Comparison of ENCODE assay signal across 12 cellular contexts in the genomic region with DNA sequence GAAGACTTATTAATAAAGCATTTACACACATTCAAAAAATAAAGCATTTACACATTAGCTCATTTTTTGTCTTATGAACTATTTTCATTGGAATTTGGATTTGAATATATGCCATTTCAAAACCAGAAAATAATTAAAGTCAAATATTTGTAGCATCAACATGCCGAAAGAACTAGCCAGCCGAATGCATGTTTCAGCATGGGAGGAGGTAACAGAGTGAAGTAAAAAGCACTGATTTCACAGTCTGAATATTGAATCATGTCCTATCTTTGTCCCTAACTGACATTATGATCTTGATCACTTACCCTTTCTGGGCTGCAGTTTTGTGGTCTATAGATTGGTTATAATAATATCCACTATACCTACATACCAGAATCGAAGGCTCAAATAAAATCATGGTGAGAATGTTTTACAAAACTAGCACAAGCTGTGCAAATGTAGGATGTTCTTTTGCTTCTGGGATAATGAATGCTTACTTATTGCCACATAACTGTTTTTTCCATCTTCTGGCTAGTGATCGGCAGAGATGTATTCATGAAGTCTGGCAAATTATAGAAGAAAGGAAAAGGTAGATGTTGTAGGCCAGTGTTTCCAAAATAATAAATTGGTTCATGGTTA.
DNase-seq lines count a peak whose midpoint lies in the region; ATAC-seq and TF ChIP-seq lines count a peak whose summit lies in the region.
"Had no signal": no experiment of that assay in that cellular context is flagged by ENCODE, and none has a peak within 500 bp of the region (broad histone marks: within the 10 kb centered on the region; RNA-seq: fewer than 3 reads in every experiment).

No MANE protein-coding gene starts in this region.

- H4K20me1 ChIP-seq in IMR-90 (ENCODE audit: insufficient read depth, low read length): no peaks in the 10 kb centered on the region
- no peaks in the 10 kb centered on the region for H4K20me1 ChIP-seq in smooth muscle cell (ENCODE audit: low read depth)

- H2AFZ ChIP-seq in IMR-90 (replicated peaks; ENCODE audit: low read length, poor library complexity) (no peak overlapping the region), smooth muscle cell (ENCODE audit: low read depth) (no peak overlapping the region)

- dilution Hi-C loops in IMR-90 (cut with HindIII; ENCODE audit: low sequenced_read_pairs, unreplicated experiment): no loop called here

- H3K4me1 ChIP-seq in IMR-90 (ENCODE audit: control insufficient read depth, insufficient read depth, low read length): peaks cover 8% of the 10 kb centered on the region
- H3K4me1 ChIP-seq in smooth muscle cell (ENCODE audit: low read depth): peaks cover 24% of the 10 kb centered on the region

- H4K5ac ChIP-seq in IMR-90 (ENCODE audit: low read depth, low read length): no peak overlapping the region

- H3K27me3 ChIP-seq in IMR-90 (ENCODE audit: control insufficient read depth, insufficient read depth, low read length) (no peaks in the 10 kb centered on the region), smooth muscle cell (ENCODE audit: low read depth) (no peaks in the 10 kb centered on the region)

- no peak overlapping the region for H2BK20ac ChIP-seq in IMR-90 (ENCODE audit: low read depth, low read length)

- H3K79me1 ChIP-seq in IMR-90 (ENCODE audit: low read depth in 1 of 2, low read length in 2 of 2): peaks cover 7 to 15% of the 10 kb centered on the region in 2 experiments; a peak in 2 of 4 replicates

- H3K23ac ChIP-seq in IMR-90 (ENCODE audit: low read depth, low read length): no peak overlapping the region

- H3K4me2 ChIP-seq in IMR-90 (ENCODE audit: low read depth, low read length) (no peak overlapping the region), smooth muscle cell (no peak overlapping the region)

- no peak overlapping the region for H2AK9ac ChIP-seq in IMR-90 (replicated peaks; ENCODE audit: low read depth, low read length, poor library complexity)

- no peak overlapping the region for H3K4ac ChIP-seq in IMR-90 (ENCODE audit: low read depth, low read length)

- H3F3A ChIP-seq in smooth muscle cell (ENCODE audit: low read depth): peaks cover 6% of the 10 kb centered on the region

- peak; percentile 63 for DNase-seq in AG20443 (ENCODE audit: low spot score)
- no peak for DNase-seq in IMR-90
- peak; percentile 61 for DNase-seq in fibroblast of gingiva (ENCODE audit: low read depth)
- DNase-seq in smooth muscle cell (lab: John Stamatoyannopoulos, UW; ENCODE audit: unreplicated experiment): no peak
- no peak for DNase-seq in NCI-H82 treated with DMSO at 0.1 percent for 48 hours (lab: John Stamatoyannopoulos, UW; ENCODE audit: unreplicated experiment)
- no peak for DNase-seq in HuH-7 (ENCODE audit: low spot score)
- DNase-seq in amygdala (lab: John Stamatoyannopoulos, UW): no peak
- DNase-seq: activated CD4-positive, alpha-beta T cell treated with anti-CD3 and anti-CD28 coated beads for 36 hours; activated T-cell treated with anti-CD3 and anti-CD28 coated beads, Interleukin-2, amount 50 U/mL, for 24 hours; CD4-positive, alpha-beta memory T cell; T-helper 2 cell had no signal

- H3K27ac ChIP-seq in IMR-90 (ENCODE audit: insufficient read depth, low read length) (no peak overlapping the region; the same call in 1 of the 2 replicates), smooth muscle cell (ENCODE audit: low read depth) (peak overlapping the region; percentile 36)

- POLR2A ChIA-PET in IMR-90 (lab: Charles Lee; ENCODE audit: unreplicated experiment): no interaction called here

- BruUV-seq in IMR-90 (replicated peaks; lab: Mats Ljungman, UMichigan): no TSS peak

- WGBS in IMR-90 (ENCODE audit: extremely low coverage in 2 of 2, insufficient read length in 1 of 2), 2 experiments: no CpG with 5 or more reads among the region's 4 CpGs
- WGBS in smooth muscle cell (ENCODE audit: low lambda C conversion rate): 93% methylated on average over 4 of the region's 4 CpGs

- no peak for TF ChIP-seq POLR2A in IMR-90 (IDR thresholded peaks at IDR 0.05; ENCODE audit: low read depth, low read length)

- intact Hi-C loops in IMR-90 (cut with micrococcal nuclease): no loop called here

- H2BK5ac ChIP-seq in IMR-90 (ENCODE audit: low read depth, low read length, poor library complexity, severe bottlenecking): peak overlapping the region; percentile 35

- in situ Hi-C loops in IMR-90 (cut with MboI; ENCODE audit: low sequenced_read_pairs): no loop called here

- H3K56ac ChIP-seq in IMR-90 (ENCODE audit: extremely low read depth, insufficient read depth, low read length): no peak overlapping the region

- no peak overlapping the region for H3K18ac ChIP-seq in IMR-90 (ENCODE audit: low read depth, low read length)

- H3K9ac ChIP-seq in IMR-90 (ENCODE audit: low read depth, low read length) (no peak overlapping the region), smooth muscle cell (ENCODE audit: low read depth) (no peak overlapping the region)

- no peak overlapping the region for H4K8ac ChIP-seq in IMR-90 (ENCODE audit: low read depth in 2 of 2, low read length in 2 of 2)

- no peak overlapping the region for H4K91ac ChIP-seq in IMR-90 (ENCODE audit: insufficient read depth, low read depth, low read length)

- H3K9me1 ChIP-seq in IMR-90 (ENCODE audit: insufficient read depth, low read length): peaks cover 5% of the 10 kb centered on the region; the same call in 1 of the 2 replicates

- no peak for TF ChIP-seq CTCF in IMR-90 (conservative IDR thresholded peaks at IDR 0.05; ENCODE audit: low read depth, low read length)
- no peak for TF ChIP-seq CTCF in smooth muscle cell (IDR thresholded peaks at IDR 0.05; ENCODE audit: borderline replicate concordance, insufficient read depth, poor library complexity, severe bottlenecking)

- H3K36me3 ChIP-seq in IMR-90 (ENCODE audit: control insufficient read depth, insufficient read depth, low read length) (peaks cover 3% of the 10 kb centered on the region; the same call in 1 of the 2 replicates), smooth muscle cell (ENCODE audit: low read depth) (peaks cover 9% of the 10 kb centered on the region)

- no peak overlapping the region; the same call in 1 of the 2 replicates for H3K14ac ChIP-seq in IMR-90 (replicated peaks; ENCODE audit: low read depth, low read length)

- CTCF ChIA-PET in IMR-90 (lab: Yijun Ruan, JAX): no interaction called here

- no peak overlapping the region for H2BK15ac ChIP-seq in IMR-90 (ENCODE audit: low read depth, low read length)

- H3K9me3 ChIP-seq in IMR-90 (ENCODE audit: control insufficient read depth, insufficient read depth, low read length): no peaks in the 10 kb centered on the region
- H3K9me3 ChIP-seq in smooth muscle cell (replicated peaks; ENCODE audit: low read depth): no peaks in the 10 kb centered on the region

- H2AK5ac ChIP-seq in IMR-90 (ENCODE audit: low read depth, low read length): no peak overlapping the region

- TF ChIP-seq RAD21 in IMR-90 (IDR thresholded peaks at IDR 0.05; ENCODE audit: low read length): no peak

- H2BK120ac ChIP-seq in IMR-90 (ENCODE audit: low read depth, low read length): no peak overlapping the region; the same call in 1 of the 2 replicates

- peaks cover 39% of the 10 kb centered on the region for H3K79me2 ChIP-seq in smooth muscle cell (ENCODE audit: low read depth)

- ATAC-seq in IMR-90 (ENCODE audit: low read depth) (peak; percentile 27; the same call in 1 of the 2 replicates), GM18519 (IDR thresholded peaks at IDR 0.05; ENCODE audit: low FRiP score, unreplicated experiment) (no peak)
- ATAC-seq: activated CD4-positive, alpha-beta T cell treated with anti-CD3 and anti-CD28 coated beads for 36 hours had no signal

- H3K4me3 ChIP-seq in IMR-90 (ENCODE audit: insufficient read depth, low read depth, low read length): no peak overlapping the region
- H3K4me3 ChIP-seq in smooth muscle cell: no peak overlapping the region

TF ChIP-seq in IMR-90, 13 proteins besides CTCF, POLR2A, EP300 and RAD21:
- TF ChIP-seq MAZ (IDR thresholded peaks at IDR 0.05; ENCODE audit: borderline replicate concordance, low read depth, low read length): no peak

Comparison
In these comparisons a context has a peak if more than half of its experiments do, and no peak if none do; other contexts are left out.
1. DNase-seq: peak in AG20443 (single experiment) and fibroblast of gingiva (single experiment); none in IMR-90 (single experiment), smooth muscle cell (single experiment), NCI-H82 treated with DMSO at 0.1 percent for 48 hours (single experiment), HuH-7 (single experiment) and amygdala (0 of 56).